Comparison of ENCODE assay signal across 26 cellular contexts in genomic region chr17:11140028-11140427, GRCh38.
DNase-seq lines count a peak whose midpoint lies in the region; ATAC-seq and TF ChIP-seq lines count a peak whose summit lies in the region.
"Had no signal": no experiment of that assay in that cellular context is flagged by ENCODE, and none has a peak within 500 bp of the region (broad histone marks: within the 10 kb centered on the region; RNA-seq: fewer than 3 reads in every experiment).

No MANE protein-coding gene starts in this region.

- no peaks in the 10 kb centered on the region for H3K36me3 ChIP-seq in right atrium auricular region
- H3K36me3 ChIP-seq: BE2C, gastrocnemius medialis, tibial artery had no signal

- H3K27ac ChIP-seq in right atrium auricular region = no peak overlapping the region
- H3K27ac ChIP-seq: gastrocnemius medialis, tibial artery had no signal

- ATAC-seq in Right ventricle myocardium superior (ENCODE audit: poor library complexity) = peak; percentile 70
- no peak for ATAC-seq in left cardiac atrium
- no peak for ATAC-seq in GM19328 (IDR thresholded peaks at IDR 0.05; ENCODE audit: unreplicated experiment)
- ATAC-seq: gastrocnemius medialis; left colon; stimulated activated memory B cell treated with anti-CD40 and anti-IgM and Interleukin-4, amounts not matched to agents 10 μg/mL and 1 μg/mL and 100 μg/mL, for 72 hours had no signal

- TF ChIP-seq CTCF in right atrium auricular region (IDR thresholded peaks at IDR 0.05) = no peak

- no peaks in the 10 kb centered on the region for H3K4me1 ChIP-seq in right atrium auricular region
- H3K4me1 ChIP-seq: BE2C, gastrocnemius medialis, tibial artery had no signal

- intact Hi-C loops in Right ventricle myocardium superior (cut with DNase I) (loop anchor here (5.0 kb wide), 1 partner anchor 263 kb away; no protein-coding TSS in a partner anchor), left cardiac atrium (cut with DNase I) (no loop called here)

- no peaks in the 10 kb centered on the region for H3K9me3 ChIP-seq in right atrium auricular region
- H3K9me3 ChIP-seq: BE2C, gastrocnemius medialis, tibial artery had no signal

- DNase-seq in Right ventricle myocardium superior (no peak), right atrium auricular region (ENCODE audit: low spot score) (no peak), left cardiac atrium (peak; percentile 36), occipital lobe (lab: John Stamatoyannopoulos, UW) (peak; percentile 49), NCI-H187 (lab: John Stamatoyannopoulos, UW) (no peak), DMS153 treated with DMSO at 0.1 percent for 48 hours (lab: John Stamatoyannopoulos, UW; ENCODE audit: unreplicated experiment) (no peak), NCI-H345 (lab: John Stamatoyannopoulos, UW) (no peak)
- DNase-seq: activated CD4-positive, alpha-beta T cell treated with anti-CD3 and anti-CD28 coated beads for 4 hours; activated T-cell treated with anti-CD3 and anti-CD28 coated beads, Interleukin-2, amount 50 U/mL, for 48 hours; BE2C; COR-L47; effector CD8-positive, alpha-beta T cell; gastrocnemius medialis; KG1; left colon; NCI-H1092; NCI-H2029; NCI-H226; nephron progenitor cell; OCI-M1; SHP77 treated with DMSO at 0.1 percent for 48 hours; small intestine; stimulated activated CD4-positive, alpha-beta T cell treated with anti-CD3 and anti-CD28 coated beads, Interleukin-2, amount 100 ng/mL, for 24 hours; tibial artery had no signal

- H3K27me3 ChIP-seq in right atrium auricular region = no peaks in the 10 kb centered on the region
- H3K27me3 ChIP-seq: BE2C, gastrocnemius medialis, tibial artery had no signal

- H3K4me3 ChIP-seq in right atrium auricular region = no peak overlapping the region
- H3K4me3 ChIP-seq: gastrocnemius medialis, tibial artery had no signal

Comparison
In these comparisons a context has a peak if more than half of its experiments do, and no peak if none do; other contexts are left out.
1. DNase-seq: peak in left cardiac atrium (single experiment) and occipital lobe (single experiment); none in Right ventricle myocardium superior (single experiment), right atrium auricular region (single experiment), NCI-H187 (0 of 2), DMS153 treated with DMSO at 0.1 percent for 48 hours (single experiment) and NCI-H345 (single experiment).